In the genomic region with DNA sequence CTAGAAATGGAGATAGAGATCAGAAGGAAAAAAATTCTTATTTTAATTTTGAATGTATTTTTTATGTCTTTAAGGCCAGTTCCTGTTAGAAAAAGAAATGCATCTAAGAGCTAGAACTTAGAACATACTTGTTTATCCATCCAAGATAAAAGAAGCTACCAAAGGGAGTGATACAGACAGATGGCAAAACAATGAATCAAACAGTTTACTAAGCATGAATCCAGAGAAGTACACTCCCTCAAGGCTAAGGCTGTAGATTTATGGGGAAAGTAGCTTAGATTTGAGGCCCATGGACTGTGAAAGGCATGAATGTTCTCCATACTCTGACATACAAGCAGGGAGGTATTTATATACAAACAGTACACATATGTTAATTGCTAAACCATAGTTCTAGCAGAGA, we compare ENCODE assay signal across 29 cellular contexts.
"Had no signal": no experiment of that assay in that cellular context is flagged by ENCODE, and none has a peak within 500 bp of the region (broad histone marks: within the 10 kb centered on the region; RNA-seq: fewer than 3 reads in every experiment).

No MANE protein-coding gene starts in this region.

- DNase-seq: activated CD4-positive, alpha-beta T cell treated with anti-CD3 and anti-CD28 coated beads, Interleukin-2, amount 10 ng/mL, durations not matched to agents 24 days and 14 days; activated CD4-positive, alpha-beta T cell treated with anti-CD3 and anti-CD28 coated beads, Interleukin-2, amount 50 U/mL, for 4 hours; activated CD8-positive, alpha-beta T cell treated with anti-CD3 and anti-CD28 coated beads for 36 hours; activated effector memory CD4-positive, alpha-beta T cell treated with anti-CD3 and anti-CD28 coated beads, Interleukin-2, amount 50 U/mL, for 16 hours; activated naive CD4-positive, alpha-beta T cell; activated naive CD4-positive, alpha-beta T cell treated with anti-CD3 and anti-CD28 coated beads, Interleukin-2, amount 50 U/mL, for 16 hours; activated naive CD8-positive, alpha-beta T cell treated with anti-CD3 and anti-CD28 coated beads for 36 hours; activated T-cell treated with anti-CD3 and anti-CD28 coated beads, Interleukin-2, amount 50 U/mL, for 1 hour; activated T-cell treated with anti-CD3 and anti-CD28 coated beads, Interleukin-2, amount 50 U/mL, for 72 hours; caudate nucleus; cerebellar nuclear complex; MG63; NCI-H1048; NCI-H1105 treated with DMSO at 0.1 percent for 48 hours; NCI-H1436; NCI-H1694; NCI-H1930; NCI-H2081 treated with DMSO at 0.1 percent for 48 hours; NCI-H510A; NCI-H526; NCI-H748 treated with DMSO at 0.1 percent for 48 hours; SHP77; SK-N-SH; SW 1271; T-helper 1 cell; T1000 had no signal

- ATAC-seq: activated CD8-positive, alpha-beta T cell treated with anti-CD3 and anti-CD28 coated beads for 36 hours; activated T-cell treated with anti-CD3 and anti-CD28 coated beads, Interleukin-2, amount 50 U/mL, for 72 hours; activated T-helper 17 cell treated with anti-CD3 and anti-CD28 coated beads, Interleukin-2, amount 50 U/mL, for 72 hours; K562; Panc1 had no signal
